ENCODE assay signal across 1 cellular context in genomic region chr11:67534070-67534679, GRCh38.
TF ChIP-seq lines count a peak whose summit lies in the region.

No MANE protein-coding gene starts in this region.

TF ChIP-seq in HCT116, 20 proteins besides CTCF, POLR2A, EP300 and RAD21 (continued from another document):
- TF ChIP-seq POLR2AphosphoS5 (IDR thresholded peaks at IDR 0.05; ENCODE audit: low read depth, low read length) (no peak), EZH2phosphoT487 (IDR thresholded peaks at IDR 0.05; ENCODE audit: borderline replicate concordance) (no peak), CBX3 (IDR thresholded peaks at IDR 0.05; ENCODE audit: low read depth) (peak; percentile 79; the same call in 1 of the 2 replicates), SRF (IDR thresholded peaks at IDR 0.05; ENCODE audit: low read depth) (no peak)
